19 cellular contexts compared by ENCODE assay signal in genomic region chr14:76351941-76352340, GRCh38. TPM values are rescaled to one million over a fixed set of nuclear protein-coding genes. Genes with fewer than 3 reads are reported as not detected.
DNase-seq lines count a peak whose midpoint lies in the region; ATAC-seq, FAIRE-seq and TF ChIP-seq lines count a peak whose summit lies in the region.
"Had no signal": no experiment of that assay in that cellular context is flagged by ENCODE, and none has a peak within 500 bp of the region (broad histone marks: within the 10 kb centered on the region; RNA-seq: fewer than 3 reads in every experiment).

No MANE protein-coding gene starts in this region.

- H2AFZ ChIP-seq in Loucy (ENCODE audit: low read length) (0 out of 2 replicates have a peak overlapping the region, but pooled peaks have one; percentile 64), astrocyte (ENCODE audit: low read depth, low read length) (no peak overlapping the region)

- H3K4me3 Mint-ChIP-seq in astrocyte (ENCODE audit: unreplicated experiment) = no peak overlapping the region

- peaks cover 8% of the 10 kb centered on the region for H3K4me1 Mint-ChIP-seq in astrocyte (ENCODE audit: low read depth, unreplicated experiment)

- no peaks in the 10 kb centered on the region for H3F3A ChIP-seq in Loucy (ENCODE audit: low read depth)

- intact Hi-C loops in aorta (cut with DNase I) = loop anchor here (2.0 to 10.0 kb wide), 4 partner anchors 299 to 647 kb away; no protein-coding TSS in a partner anchor

- H3K27me3 Mint-ChIP-seq in astrocyte (ENCODE audit: low read depth, unreplicated experiment) = peaks cover 51% of the 10 kb centered on the region

- TF ChIP-seq CTCF in Loucy (conservative IDR thresholded peaks at IDR 0.05; ENCODE audit: low read length) (no peak), astrocyte (IDR thresholded peaks at IDR 0.05; ENCODE audit: insufficient read depth, low read depth, low read length) (no peak)

- H3K9ac ChIP-seq in Loucy (ENCODE audit: low read depth, low read length, poor library complexity, severe bottlenecking) = no peak overlapping the region
- no peak overlapping the region for H3K9ac ChIP-seq in astrocyte (ENCODE audit: low read length)
- H3K9ac ChIP-seq: GM23248 had no signal

- H3K79me2 ChIP-seq in Loucy (ENCODE audit: insufficient read depth, low read length) = no peaks in the 10 kb centered on the region
- no peaks in the 10 kb centered on the region for H3K79me2 ChIP-seq in astrocyte (ENCODE audit: insufficient read depth, low read length)

- no peaks in the 10 kb centered on the region for H3K36me3 ChIP-seq in Loucy (ENCODE audit: insufficient read depth, low read length)
- no peaks in the 10 kb centered on the region for H3K36me3 ChIP-seq in astrocyte (ENCODE audit: insufficient read depth, low read length)
- no peaks in the 10 kb centered on the region for H3K36me3 ChIP-seq in aorta (ENCODE audit: control insufficient read depth in 1 of 2, insufficient read depth in 2 of 2, low read length in 1 of 2)

- H3K9me2 ChIP-seq in Loucy (replicated peaks; ENCODE audit: low read depth, low read length) = no peaks in the 10 kb centered on the region

- no peaks in the 10 kb centered on the region for H3K36me3 Mint-ChIP-seq in astrocyte (ENCODE audit: low read depth, unreplicated experiment)
- H3K36me3 Mint-ChIP-seq: CD14-positive monocyte; CD8-positive, alpha-beta T cell had no signal

- H3K4me2 ChIP-seq in Loucy (ENCODE audit: low read depth, low read length, poor library complexity, severe bottlenecking) (no peak overlapping the region), astrocyte (ENCODE audit: low read length) (no peak overlapping the region)

- H3K9me3 Mint-ChIP-seq in astrocyte (ENCODE audit: unreplicated experiment) = no peaks in the 10 kb centered on the region
- H3K9me3 Mint-ChIP-seq: CD14-positive monocyte; CD8-positive, alpha-beta T cell; H9 had no signal

- H3K27ac Mint-ChIP-seq in astrocyte (ENCODE audit: unreplicated experiment) = no peak overlapping the region
- H3K27ac Mint-ChIP-seq: CD8-positive, alpha-beta T cell had no signal

- H3K27ac ChIP-seq in astrocyte (ENCODE audit: low read depth, low read length) (no peak overlapping the region), aorta (ENCODE audit: low read depth in 1 of 2, low read length in 2 of 2) (no peak overlapping the region)
- H3K27ac ChIP-seq: 22Rv1, GM23248, HL-60 had no signal

- H3K4me1 ChIP-seq in Loucy (ENCODE audit: insufficient read depth, low read length, poor library complexity, severe bottlenecking) = no peaks in the 10 kb centered on the region
- peaks cover 15% of the 10 kb centered on the region for H3K4me1 ChIP-seq in astrocyte (ENCODE audit: insufficient read depth, low read length)
- H3K4me1 ChIP-seq in aorta (ENCODE audit: control insufficient read depth in 1 of 2, insufficient read depth in 2 of 2, low read length in 2 of 2) = no peaks in the 10 kb centered on the region

- FAIRE-seq in astrocyte (lab: Jason Lieb, UNC) = no peak
- FAIRE-seq: D721Med, GM12878 had no signal

- H3K27me3 ChIP-seq in Loucy (ENCODE audit: insufficient read depth, low read length, poor library complexity, severe bottlenecking) = no peaks in the 10 kb centered on the region
- H3K27me3 ChIP-seq in astrocyte (ENCODE audit: insufficient read depth, low read length) = peaks cover 8% of the 10 kb centered on the region
- no peaks in the 10 kb centered on the region for H3K27me3 ChIP-seq in aorta (ENCODE audit: control insufficient read depth in 1 of 2, insufficient read depth in 2 of 2, low read length in 1 of 2)

- H3K4me3 ChIP-seq in Loucy (ENCODE audit: low read length, poor library complexity, severe bottlenecking) (no peak overlapping the region), astrocyte (ENCODE audit: insufficient read depth, low read depth, low read length) (no peak overlapping the region), aorta (ENCODE audit: low read length in 2 of 2) (no peak overlapping the region)
- H3K4me3 ChIP-seq: GM12878 had no signal

- no peaks in the 10 kb centered on the region for H3K9me3 ChIP-seq in Loucy (ENCODE audit: insufficient read depth, low read depth, low read length)
- no peaks in the 10 kb centered on the region for H3K9me3 ChIP-seq in astrocyte (ENCODE audit: insufficient read depth, low read depth, low read length)
- no peaks in the 10 kb centered on the region for H3K9me3 ChIP-seq in aorta (ENCODE audit: control insufficient read depth, low read length)

- DNase-seq in Daoy (ENCODE audit: low read depth) (peak; percentile 71), astrocyte (ENCODE audit: low read depth) (peak; percentile 16), renal cortical epithelial cell (ENCODE audit: low read depth) (peak; percentile 9), NCI-H345 (lab: John Stamatoyannopoulos, UW) (no peak), aorta (no peak), GM03348 (ENCODE audit: low spot score) (no peak)
- DNase-seq: CD8-positive, alpha-beta T cell; DMS153; GM23248 had no signal

- H4K20me1 ChIP-seq in Loucy (ENCODE audit: insufficient read depth, low read length, poor library complexity, severe bottlenecking) (no peaks in the 10 kb centered on the region), astrocyte (ENCODE audit: insufficient read depth, low read length) (no peaks in the 10 kb centered on the region)

- WGBS in aorta, 2 donors = 73 to 88% methylated on average over 5 of the region's 5 CpGs

- no peak for ATAC-seq in HG02610 (IDR thresholded peaks at IDR 0.05; ENCODE audit: unreplicated experiment)
- ATAC-seq in aorta (ENCODE audit: low FRiP score) = no peak
- ATAC-seq: CD8-positive, alpha-beta T cell had no signal

RNA-seq across cellular contexts. Expression of gene ESRRB, which starts 24.0 kb away (rescaled TPM):
- 0.27 TPM in 1 of 2 replicates, not detected in the other for total RNA-seq in Daoy (2014; rRNA removed; shearing (Covaris generic))
- total RNA-seq in astrocyte (not detected in 2 replicates), renal cortical epithelial cell (not detected in 2 replicates), aorta (under 1 TPM; 0.33 to 0.52 TPM)
- under 1 TPM in 1 of 2 donors, not detected in 1; 0.23 TPM for polyA plus RNA-seq in aorta
- total RNA-seq: GM23248, IMR-90 had no signal
- polyA plus RNA-seq: BJ, CD14-positive monocyte, GM23248, IMR-90 had no signal

Comparison
In these comparisons a context has a peak if more than half of its experiments do, and no peak if none do; other contexts are left out.
1. DNase-seq: peak in Daoy (single experiment), astrocyte (single experiment) and renal cortical epithelial cell (single experiment); none in NCI-H345 (single experiment), aorta (0 of 2) and GM03348 (single experiment).